In genomic region chr9:134645607-134646365, GRCh38 we compare ENCODE assay signal across 1 cellular context.
TF ChIP-seq lines count a peak whose summit lies in the region.

No MANE protein-coding gene starts in this region.

TF ChIP-seq in IMR-90, 13 proteins besides CTCF, POLR2A, EP300 and RAD21 (continued from another document):
- TF ChIP-seq MAZ (IDR thresholded peaks at IDR 0.05; ENCODE audit: borderline replicate concordance, low read depth, low read length) (no peak), SMC3 (IDR thresholded peaks at IDR 0.05; ENCODE audit: low read depth, low read length) (no peak), MAFK (IDR thresholded peaks at IDR 0.05; ENCODE audit: low read depth, low read length) (no peak)
